ENCODE assay signal across 13 cellular contexts in the genomic region with DNA sequence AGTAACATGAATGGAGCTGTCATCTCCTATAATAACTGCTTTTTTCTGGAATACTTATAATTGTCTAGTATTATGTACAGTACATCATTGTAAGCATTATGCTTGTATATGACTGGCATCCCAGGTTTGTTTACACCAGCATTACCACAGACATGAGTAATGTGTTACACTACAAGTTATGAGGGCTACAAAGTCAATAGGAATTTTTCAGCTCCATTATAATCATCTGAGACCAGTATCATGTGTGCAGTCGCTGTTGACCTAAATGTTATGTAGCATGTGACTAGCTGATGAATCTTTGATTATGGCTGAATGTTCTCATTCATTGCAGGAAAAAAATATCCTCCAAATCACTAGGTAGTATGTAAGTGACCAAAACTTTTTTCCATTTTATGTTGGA. TPM values are rescaled to one million over a fixed set of nuclear protein-coding genes. Genes with fewer than 3 reads are reported as not detected.
A peak's percentile ranks its signal among the peaks of the same experiment; 100 is the strongest.
DNase-seq lines count a peak whose midpoint lies in the region; ATAC-seq and TF ChIP-seq lines count a peak whose summit lies in the region.
"Had no signal": no experiment of that assay in that cellular context is flagged by ENCODE, and none has a peak within 500 bp of the region (broad histone marks: within the 10 kb centered on the region; RNA-seq: fewer than 3 reads in every experiment).

No MANE protein-coding gene starts in this region.

- TF ChIP-seq CTCF in RWPE1 (conservative IDR thresholded peaks at IDR 0.05; ENCODE audit: low read depth) (no peak), ovary (IDR thresholded peaks at IDR 0.05) (no peak)

- peak overlapping the region; percentile 30 for H3K9ac ChIP-seq in skeletal muscle satellite cell (ENCODE audit: low read depth, low read length)

- H3K27me3 ChIP-seq in skeletal muscle satellite cell (ENCODE audit: control insufficient read depth, insufficient read depth, low read length): no peaks in the 10 kb centered on the region
- H3K27me3 ChIP-seq in ovary: no peaks in the 10 kb centered on the region
- H3K27me3 ChIP-seq: BE2C, esophagus squamous epithelium, spleen had no signal

- H3K4me1 Mint-ChIP-seq in activated T-cell treated with anti-CD3 and anti-CD28 coated beads, Interleukin-2, amount 50 U/mL, for 4 hours (ENCODE audit: low read depth): peaks cover 49% of the 10 kb centered on the region

- no peaks in the 10 kb centered on the region for H3K9me3 Mint-ChIP-seq in activated T-cell treated with anti-CD3 and anti-CD28 coated beads, Interleukin-2, amount 50 U/mL, for 4 hours

- H3K9me3 ChIP-seq in skeletal muscle satellite cell (replicated peaks; ENCODE audit: low read length) (no peaks in the 10 kb centered on the region), ovary (no peaks in the 10 kb centered on the region)
- H3K9me3 ChIP-seq: BE2C, esophagus squamous epithelium, spleen had no signal

- CTCF ChIA-PET in RWPE1 (lab: Yijun Ruan, JAX): no interaction called here

- ATAC-seq in activated T-cell treated with anti-CD3 and anti-CD28 coated beads, Interleukin-2, amount 50 U/mL, for 4 hours: no peak
- ATAC-seq in HG03175 (IDR thresholded peaks at IDR 0.05; ENCODE audit: unreplicated experiment): no peak
- ATAC-seq: GM12878; stimulated activated naive CD8-positive, alpha-beta T cell treated with anti-CD3 and anti-CD28 coated beads, Interleukin-15, Interleukin-2, amounts not matched to agents 100 U/mL and 50 U/mL, for 24 hours had no signal

- no peak for TF ChIP-seq POLR2A in ovary (IDR thresholded peaks at IDR 0.05)

- no peak for TF ChIP-seq EP300 in ovary (IDR thresholded peaks at IDR 0.05)

- peaks cover 18% of the 10 kb centered on the region for H3K36me3 ChIP-seq in skeletal muscle satellite cell (ENCODE audit: insufficient read depth, low read length)
- H3K36me3 ChIP-seq in ovary: no peaks in the 10 kb centered on the region

- intact Hi-C loops in ovary (cut with DNase I): no loop called here

- POLR2A ChIA-PET in RWPE1 (lab: Yijun Ruan, JAX; ENCODE audit: low non-redundant PET): no interaction called here

- H3K4me2 ChIP-seq in skeletal muscle satellite cell (ENCODE audit: low read length): peak overlapping the region; percentile 61

- H3K27me3 Mint-ChIP-seq in activated T-cell treated with anti-CD3 and anti-CD28 coated beads, Interleukin-2, amount 50 U/mL, for 4 hours (ENCODE audit: low read depth): no peaks in the 10 kb centered on the region

- no peak for DNase-seq in activated T-cell treated with anti-CD3 and anti-CD28 coated beads, Interleukin-2, amount 50 U/mL, for 4 hours
- DNase-seq in activated T-cell treated with anti-CD3 and anti-CD28 coated beads, Interleukin-2, amount 50 U/mL, for 1 hour: no peak
- DNase-seq in RWPE1 (ENCODE audit: low spot score) (peak; percentile 52), epithelial cell of prostate (ENCODE audit: low read depth, low spot score) (peak; percentile 84), ovary (no peak)
- DNase-seq in stimulated activated CD4-positive, alpha-beta T cell treated with anti-CD3 and anti-CD28 coated beads, Interleukin-1b, Interleukin-23, amount 100 ng/mL, for 48 hours: no peak
- DNase-seq: BE2C; esophagus squamous epithelium; spleen; stimulated activated naive CD8-positive, alpha-beta T cell treated with anti-CD3 and anti-CD28 coated beads, Interleukin-15, Interleukin-2, amounts not matched to agents 100 U/mL and 50 U/mL, for 24 hours had no signal

- H3K4me3 ChIP-seq in skeletal muscle satellite cell (ENCODE audit: low read length): no peak overlapping the region
- no peak overlapping the region for H3K4me3 ChIP-seq in ovary
- H3K4me3 ChIP-seq: esophagus squamous epithelium, GM12878, spleen had no signal

- H3K4me1 ChIP-seq in skeletal muscle satellite cell (ENCODE audit: control insufficient read depth, insufficient read depth, low read length) (peaks cover 32% of the 10 kb centered on the region), ovary (ENCODE audit: insufficient read depth) (peaks cover 10% of the 10 kb centered on the region)

- H3K27ac ChIP-seq in RWPE1 (no peak overlapping the region), epithelial cell of prostate (peak overlapping the region; percentile 79), ovary (no peak overlapping the region)
- H3K27ac ChIP-seq: esophagus squamous epithelium, spleen had no signal

- peak overlapping the region; percentile 46 for H3K4me3 Mint-ChIP-seq in activated T-cell treated with anti-CD3 and anti-CD28 coated beads, Interleukin-2, amount 50 U/mL, for 4 hours

- 77 to 96% (median 93%) methylated on average over 1 of the region's 1 CpG for WGBS in ovary, 3 donors

- peaks cover 13% of the 10 kb centered on the region for H3K36me3 Mint-ChIP-seq in activated T-cell treated with anti-CD3 and anti-CD28 coated beads, Interleukin-2, amount 50 U/mL, for 4 hours (ENCODE audit: insufficient read depth)

RNA-seq across cellular contexts. Expression of a gene that starts 2.2 kb away (rescaled TPM):
- total RNA-seq in activated T-cell treated with anti-CD3 and anti-CD28 coated beads, Interleukin-2, amount 50 U/mL, for 4 hours: 10 to 100 TPM; 32.7 to 37.8 (median 37.4) TPM
- 27.3 and 44.1 TPM in 2 replicates for total RNA-seq in skeletal muscle satellite cell (2012; rRNA removed)
- total RNA-seq in ovary: 10 to 100 TPM; 14.7 to 23.5 (median 20.0) TPM
- polyA plus RNA-seq in ovary: 10 to 100 TPM; 20.7 to 27.8 TPM

Comparison
In these comparisons a context has a peak if more than half of its experiments do, and no peak if none do; other contexts are left out.
1. DNase-seq: peak in RWPE1 (single experiment) and epithelial cell of prostate (single experiment); none in activated T-cell treated with anti-CD3 and anti-CD28 coated beads, Interleukin-2, amount 50 U/mL, for 4 hours (single experiment), activated T-cell treated with anti-CD3 and anti-CD28 coated beads, Interleukin-2, amount 50 U/mL, for 1 hour (single experiment), stimulated activated CD4-positive, alpha-beta T cell treated with anti-CD3 and anti-CD28 coated beads, Interleukin-1b, Interleukin-23, amount 100 ng/mL, for 48 hours (single experiment) and ovary (0 of 5).